In the genomic region with DNA sequence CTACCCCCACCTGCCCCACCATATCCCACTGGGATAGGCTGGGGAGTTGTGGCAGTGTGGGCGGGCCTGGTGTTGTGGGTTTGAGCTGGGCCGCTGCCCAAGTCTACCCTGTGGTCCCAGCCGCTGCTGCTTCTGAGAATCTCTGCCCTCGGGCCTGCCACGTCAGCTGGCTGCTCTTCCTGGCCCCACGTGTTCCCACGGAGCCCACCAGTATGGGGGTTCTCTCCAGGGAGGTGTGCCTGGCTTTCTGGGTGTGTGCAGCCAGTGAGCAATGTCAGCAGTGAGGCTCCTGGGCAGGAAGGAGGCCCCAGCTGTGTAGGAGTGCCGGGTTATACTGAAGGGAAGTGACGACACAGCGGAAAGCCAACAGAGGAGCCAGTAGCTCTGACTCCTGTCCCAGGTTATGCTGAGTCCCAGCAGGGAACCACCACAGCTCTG, we compare ENCODE assay signal across 8 cellular contexts. TPM values are rescaled to one million over a fixed set of nuclear protein-coding genes. Genes with fewer than 3 reads are reported as not detected.
DNase-seq lines count a peak whose midpoint lies in the region; ATAC-seq and TF ChIP-seq lines count a peak whose summit lies in the region.

No MANE protein-coding gene starts in this region.

- H3K9ac ChIP-seq in colonic mucosa (ENCODE audit: low read depth in 2 of 2, low read length in 2 of 2), result peak overlapping the region; percentile 48 to 74

- peaks cover 30 to 58% (median 44%) of the 10 kb centered on the region in 3 donors for H3K4me1 Mint-ChIP-seq in IgD-negative memory B cell

- DNase-seq in AG09309 (ENCODE audit: low read depth), result peak; percentile 87
- DNase-seq in GM20000 (ENCODE audit: low spot score), result peak; percentile 72
- peak; percentile 66 for DNase-seq in activated CD4-positive, alpha-beta T cell treated with anti-CD3 and anti-CD28 coated beads for 1 hour
- peak; percentile 53 for DNase-seq in colonic mucosa
- peak in 2 of 3 donors; percentile 57 to 79 for DNase-seq in mucosa of descending colon
- DNase-seq in stimulated activated CD8-positive, alpha-beta memory T cell treated with anti-CD3 and anti-CD28 coated beads, Interleukin-7, amount 100 ng/mL, for 4 hours (ENCODE audit: low read depth in 2 of 2), result peak; percentile 79 to 83
- no peak for DNase-seq in NCI-H510A treated with DMSO at 0.1 percent for 48 hours (lab: John Stamatoyannopoulos, UW)

- no peaks in the 10 kb centered on the region for H3K27me3 ChIP-seq in colonic mucosa

- no peaks in the 10 kb centered on the region for H3K9me3 Mint-ChIP-seq in IgD-negative memory B cell

- H3K27me3 Mint-ChIP-seq in IgD-negative memory B cell, result no peaks in the 10 kb centered on the region

- intact Hi-C loops in colonic mucosa (cut with DNase I), result loop anchor here (1.0 kb wide), 1 partner anchor 20 kb away; no protein-coding TSS in a partner anchor
- intact Hi-C loops in mucosa of descending colon (cut with DNase I, micrococcal nuclease), result no loop called here

- H3K4me3 ChIP-seq in AG09309 (ENCODE audit: control insufficient read depth, low read depth, low read length), result peak overlapping the region; percentile 40
- H3K4me3 ChIP-seq in colonic mucosa, result peak overlapping the region; percentile 43
- H3K4me3 ChIP-seq in mucosa of descending colon, result no peak overlapping the region

- no peaks in the 10 kb centered on the region for H3K36me3 ChIP-seq in colonic mucosa
- H3K36me3 ChIP-seq in mucosa of descending colon (ENCODE audit: low read depth), result no peaks in the 10 kb centered on the region

- peak overlapping the region; percentile 76 to 88 (median 86) for H3K4me3 Mint-ChIP-seq in IgD-negative memory B cell

- no peak for TF ChIP-seq CTCF in AG09309 (IDR thresholded peaks at IDR 0.05; ENCODE audit: control insufficient read depth, insufficient read depth, low read depth, low read length, missing control alignments)
- TF ChIP-seq CTCF in GM20000 (IDR thresholded peaks at IDR 0.05; ENCODE audit: extremely low read depth, missing control alignments), result no peak
- peak; percentile 50 for TF ChIP-seq CTCF in colonic mucosa (IDR thresholded peaks at IDR 0.05)
- no peak for TF ChIP-seq CTCF in mucosa of descending colon (IDR thresholded peaks at IDR 0.05)

- H3K9me3 ChIP-seq in colonic mucosa, result no peaks in the 10 kb centered on the region
- H3K9me3 ChIP-seq in mucosa of descending colon, result no peaks in the 10 kb centered on the region

- no peaks in the 10 kb centered on the region for H3K36me3 Mint-ChIP-seq in IgD-negative memory B cell

- peak overlapping the region; percentile 28 to 93 (median 90) for H3K27ac Mint-ChIP-seq in IgD-negative memory B cell

- peak; percentile 48 for ATAC-seq in mucosa of descending colon

- peak overlapping the region; percentile 69 for H3K27ac ChIP-seq in colonic mucosa

- peaks cover 14% of the 10 kb centered on the region for H3K4me1 ChIP-seq in colonic mucosa
- peaks cover 54% of the 10 kb centered on the region for H3K4me1 ChIP-seq in mucosa of descending colon (ENCODE audit: low read depth)

RNA-seq across cellular contexts. Expression of a gene that starts 10.5 kb away (rescaled TPM):
- 689 TPM for polyA plus RNA-seq in IgD-negative memory B cell
- total RNA-seq in colonic mucosa (10 to 100 TPM; 48.7 to 77.4 TPM), mucosa of descending colon (100 to 1,000 TPM in 1 of 3 donors, 10 to 100 TPM in 2; 47.0 to 190 (median 96.4) TPM)

RNA-seq across cellular contexts. Expression of a gene that starts 22.4 kb away (rescaled TPM):
- polyA plus RNA-seq in IgD-negative memory B cell, result not detected
- total RNA-seq in colonic mucosa (10 to 100 TPM; 51.6 to 57.0 TPM), mucosa of descending colon (100 to 1,000 TPM in 1 of 3 donors, 10 to 100 TPM in 2; 42.0 to 129 (median 59.2) TPM)

RNA-seq across cellular contexts. Expression of a gene that starts 32.4 kb away (rescaled TPM):
- 0.30 TPM for polyA plus RNA-seq in IgD-negative memory B cell
- not detected for total RNA-seq in colonic mucosa
- under 1 TPM in 1 of 3 donors, not detected in 2; 0.32 TPM for total RNA-seq in mucosa of descending colon

RNA-seq across cellular contexts. Expression of a gene that starts 41.5 kb away (rescaled TPM):
- polyA plus RNA-seq in IgD-negative memory B cell, result not detected
- total RNA-seq in colonic mucosa (under 1 TPM; 0.24 to 0.40 TPM), mucosa of descending colon (under 1 TPM in 2 of 3 donors, not detected in 1; 0.29 to 0.32 TPM)

RNA-seq across cellular contexts. Expression of a gene that starts 45.7 kb away (rescaled TPM):
- polyA plus RNA-seq in IgD-negative memory B cell, result 58.6 TPM
- 100 to 1,000 TPM in 1 of 2 donors, 10 to 100 TPM in 1; 52.8 to 129 TPM for total RNA-seq in colonic mucosa
- 10 to 100 TPM; 54.8 to 59.8 (median 57.0) TPM for total RNA-seq in mucosa of descending colon
